8 cellular contexts compared by ENCODE assay signal in the genomic region with DNA sequence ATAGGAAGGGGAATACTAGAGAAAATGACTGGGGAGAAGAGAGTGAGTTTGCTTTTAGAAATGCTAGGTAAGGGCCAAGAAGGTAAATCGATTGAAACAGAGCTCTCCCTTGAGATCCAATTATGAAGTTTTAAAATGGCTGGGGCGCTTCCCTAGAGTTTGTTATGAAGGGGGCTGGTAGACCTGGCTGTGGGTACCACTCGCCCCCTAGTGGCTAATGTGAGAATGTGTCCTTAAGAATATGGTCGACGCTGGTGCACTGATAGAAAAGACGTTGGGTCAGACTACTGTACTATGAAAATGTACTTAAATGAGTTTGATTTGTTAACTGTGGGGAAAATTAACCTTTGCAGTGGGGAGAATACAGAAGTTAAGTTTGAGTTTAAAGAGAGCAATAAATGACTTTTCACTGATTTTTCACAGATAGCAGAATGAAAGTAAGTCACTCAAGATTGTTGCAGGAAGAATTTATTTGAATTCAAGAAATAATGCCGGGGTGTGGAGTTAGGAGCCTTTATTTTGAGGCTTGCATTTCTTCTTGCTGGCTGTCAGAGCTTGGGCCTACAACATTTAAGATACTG.
DNase-seq lines count a peak whose midpoint lies in the region; ATAC-seq lines count a peak whose summit lies in the region.

No MANE protein-coding gene starts in this region.

- DNase-seq in CMK (ENCODE audit: low read depth) (peak; percentile 12), NCI-H345 treated with DMSO at 0.1 percent for 48 hours (lab: John Stamatoyannopoulos, UW; ENCODE audit: unreplicated experiment) (peak; percentile 70), middle frontal gyrus (ENCODE audit: extremely low spot score, low spot score) (peak; percentile 27)
- peak; percentile 40 to 50 for DNase-seq in activated CD4-positive, alpha-beta T cell treated with anti-CD3 and anti-CD28 coated beads for 4 hours
- DNase-seq in effector CD8-positive, alpha-beta T cell (lab: John Stamatoyannopoulos, UW): peak; percentile 24
- peak; percentile 24 to 35 for DNase-seq in stimulated activated CD8-positive, alpha-beta memory T cell treated with anti-CD3 and anti-CD28 coated beads, Interleukin-7, amount 100 ng/mL, for 4 hours (ENCODE audit: low read depth in 2 of 2)

- peak; percentile 96 for ATAC-seq in GM19372 (IDR thresholded peaks at IDR 0.05; ENCODE audit: low read depth, unreplicated experiment)
- peak; percentile 88 for ATAC-seq in HG03432 (IDR thresholded peaks at IDR 0.05; ENCODE audit: unreplicated experiment)

Comparison
In these comparisons a context has a peak if more than half of its experiments do, and no peak if none do; other contexts are left out.
1. Peak in every context shown above with its lines: DNase-seq and ATAC-seq.
2. DNase-seq: peak in every context shown above with its lines; median percentile 70 in NCI-H345 treated with DMSO at 0.1 percent for 48 hours; 45 in activated CD4-positive, alpha-beta T cell treated with anti-CD3 and anti-CD28 coated beads for 4 hours; 30 in stimulated activated CD8-positive, alpha-beta memory T cell treated with anti-CD3 and anti-CD28 coated beads, Interleukin-7, amount 100 ng/mL, for 4 hours; 27 in middle frontal gyrus; 24 in effector CD8-positive, alpha-beta T cell; 12 in CMK.